In genomic region chr9:96378187-96378586, GRCh38 we compare ENCODE assay signal across 22 cellular contexts. TPM values are rescaled to one million over a fixed set of nuclear protein-coding genes. Genes with fewer than 3 reads are reported as not detected.
DNase-seq lines count a peak whose midpoint lies in the region; ATAC-seq, FAIRE-seq and TF ChIP-seq lines count a peak whose summit lies in the region.
"Had no signal": no experiment of that assay in that cellular context is flagged by ENCODE, and none has a peak within 500 bp of the region (broad histone marks: within the 10 kb centered on the region; RNA-seq: fewer than 3 reads in every experiment).

No MANE protein-coding gene starts in this region.

- FAIRE-seq in HepG2 (lab: Jason Lieb, UNC) = no peak

- H3K79me2 ChIP-seq in HepG2 (ENCODE audit: insufficient read depth, low read length) = peaks cover 79% of the 10 kb centered on the region

- CTCF ChIA-PET in HepG2 (lab: Yijun Ruan, JAX; ENCODE audit: low intra/inter-chr PET ratio, low total read pairs) = no interaction called here

- intact Hi-C loops in HepG2 (cut with micrococcal nuclease; ENCODE audit: unreplicated experiment) = no loop called here
- intact Hi-C loops in right lobe of liver (cut with DNase I) = no loop called here
- intact Hi-C loops in ascending aorta (cut with DNase I) = no loop called here

- H2BK120ac ChIP-seq in mesenchymal stem cell (ENCODE audit: low read depth, low read length) = no peak overlapping the region

- H3K79me1 ChIP-seq in mesenchymal stem cell (replicated peaks; ENCODE audit: low read length, poor library complexity, severe bottlenecking) = peaks cover 15% of the 10 kb centered on the region

- H4K91ac ChIP-seq in mesenchymal stem cell (ENCODE audit: low read length) = no peak overlapping the region

- peaks cover 37% of the 10 kb centered on the region for H4K20me1 ChIP-seq in HepG2 (ENCODE audit: insufficient read depth, low read length)

- H3K9ac ChIP-seq in HepG2 (ENCODE audit: insufficient read depth, low read depth, low read length) (no peak overlapping the region), mesenchymal stem cell (ENCODE audit: low read length) (no peak overlapping the region)

- no peak overlapping the region for H3K23ac ChIP-seq in mesenchymal stem cell (ENCODE audit: low read length in 2 of 2)

- peaks cover 65% of the 10 kb centered on the region for H3K4me1 ChIP-seq in HepG2 (ENCODE audit: insufficient read depth, low read length)
- H3K4me1 ChIP-seq in right lobe of liver = peaks cover 0 to 20% (median 2%) of the 10 kb centered on the region in 4 donors
- H3K4me1 ChIP-seq in ascending aorta = peaks cover 0 to 17% of the 10 kb centered on the region in 2 donors
- peaks cover 20% of the 10 kb centered on the region for H3K4me1 ChIP-seq in mesenchymal stem cell (ENCODE audit: control insufficient read depth, insufficient read depth, low read depth, low read length)

- no peak overlapping the region for H3K4ac ChIP-seq in mesenchymal stem cell (ENCODE audit: low read depth in 1 of 2, low read length in 2 of 2)

- no peaks in the 10 kb centered on the region for H3K9me3 ChIP-seq in HepG2 (ENCODE audit: low read length)
- no peaks in the 10 kb centered on the region for H3K9me3 ChIP-seq in right lobe of liver
- no peaks in the 10 kb centered on the region for H3K9me3 ChIP-seq in ascending aorta
- H3K9me3 ChIP-seq in mesenchymal stem cell (ENCODE audit: control insufficient read depth, low read length) = no peaks in the 10 kb centered on the region
- H3K9me3 ChIP-seq: Caco-2, HAP-1 had no signal

- no peak overlapping the region for H3K4me3 ChIP-seq in HepG2 (replicated peaks in 1 of 3; ENCODE audit: insufficient read depth in 1 of 3, low read depth in 2 of 3, low read length in 3 of 3)
- H3K4me3 ChIP-seq in right lobe of liver = no peak overlapping the region
- no peak overlapping the region for H3K4me3 ChIP-seq in ascending aorta
- no peak overlapping the region for H3K4me3 ChIP-seq in mesenchymal stem cell (ENCODE audit: insufficient read depth in 1 of 2, low read depth in 1 of 2, low read length in 2 of 2)
- H3K4me3 ChIP-seq: HAP-1 had no signal

- TF ChIP-seq EP300 in HepG2 (IDR thresholded peaks at IDR 0.05; ENCODE audit: low read depth in 2 of 2, low read length in 2 of 2) = no peak
- no peak for TF ChIP-seq EP300 in HepG2 (CRISPR knock-in tag; IDR thresholded peaks at IDR 0.05; ENCODE audit: borderline replicate concordance)

- H2BK5ac ChIP-seq in mesenchymal stem cell (ENCODE audit: low read depth, low read length, poor library complexity, severe bottlenecking) = no peak overlapping the region

- in situ Hi-C loops in HepG2 (cut with HindIII; ENCODE audit: extremely low pct_ligation_motif_present, low pct_unique_long_range_greater_than_20kb) = no loop called here

- no peak for TF ChIP-seq RAD21 in HepG2 (CRISPR knock-in tag; IDR thresholded peaks at IDR 0.05)

- ATAC-seq in HepG2 = no peak
- ATAC-seq in right lobe of liver = no peak
- ATAC-seq in GM21717 (IDR thresholded peaks at IDR 0.05; ENCODE audit: unreplicated experiment) = no peak
- ATAC-seq: CD8-positive, alpha-beta T cell had no signal

- no peak overlapping the region for H2BK15ac ChIP-seq in mesenchymal stem cell (ENCODE audit: low read depth, poor library complexity, severe bottlenecking)

- 50% methylated on average over 3 of the region's 3 CpGs for WGBS in HepG2 (ENCODE audit: low lambda C conversion rate)
- 65% methylated on average over 2 of the region's 3 CpGs for WGBS in right lobe of liver (ENCODE audit: insufficient coverage, low coverage, low lambda C conversion rate, missing lambda C conversion rate)
- 90% methylated on average over 3 of the region's 3 CpGs for WGBS in mesenchymal stem cell

- H3K14ac ChIP-seq in mesenchymal stem cell (ENCODE audit: low read length in 2 of 2) = no peak overlapping the region

- no peak overlapping the region for H2AK5ac ChIP-seq in mesenchymal stem cell (ENCODE audit: low read length, severe bottlenecking)

- H2BK12ac ChIP-seq in mesenchymal stem cell (ENCODE audit: low read length in 2 of 2) = no peak overlapping the region

- no peak overlapping the region for H4K8ac ChIP-seq in mesenchymal stem cell (ENCODE audit: low read length)

- H3K36me3 ChIP-seq in HepG2 (replicated peaks in 1 of 2; ENCODE audit: control insufficient read depth in 1 of 2, insufficient read depth in 2 of 2, low read length in 2 of 2) (peaks cover 5 to 20% of the 10 kb centered on the region in 2 experiments), right lobe of liver (no peaks in the 10 kb centered on the region), ascending aorta (no peaks in the 10 kb centered on the region), mesenchymal stem cell (ENCODE audit: control insufficient read depth in 1 of 2, insufficient read depth in 2 of 2, low read depth in 1 of 2, low read length in 2 of 2) (peaks cover 14 to 17% of the 10 kb centered on the region in 2 experiments)
- H3K36me3 ChIP-seq: HAP-1 had no signal

- no peak for TF ChIP-seq POLR2A in HepG2 (IDR thresholded peaks at IDR 0.05; ENCODE audit: insufficient read depth in 1 of 2, low read depth in 2 of 2, low read length in 2 of 2)
- no peak for TF ChIP-seq POLR2A in right lobe of liver (IDR thresholded peaks at IDR 0.05)

- no peaks in the 10 kb centered on the region; a peak in 1 of 5 replicates for H3K27me3 ChIP-seq in HepG2 (ENCODE audit: control insufficient read depth in 1 of 2, insufficient read depth in 2 of 2, low read length in 2 of 2)
- no peaks in the 10 kb centered on the region for H3K27me3 ChIP-seq in right lobe of liver
- H3K27me3 ChIP-seq in ascending aorta = no peaks in the 10 kb centered on the region
- H3K27me3 ChIP-seq in mesenchymal stem cell (ENCODE audit: control insufficient read depth in 1 of 2, insufficient read depth in 1 of 2, low read length in 2 of 2) = no peaks in the 10 kb centered on the region

- no peak overlapping the region for H3K18ac ChIP-seq in mesenchymal stem cell (ENCODE audit: low read depth in 1 of 2, low read length in 2 of 2)

- POLR2A ChIA-PET in HepG2 (lab: Yijun Ruan, JAX) = interaction anchor here (1.4 to 1.9 kb wide), 7 partner anchors 9 to 72 kb away, joined by 3 to 15 read pairs (median 6); partner anchors contain the start of gene HABP4

- DNase-seq in HepG2 (ENCODE audit: low spot score) = no peak
- DNase-seq in right lobe of liver = no peak
- no peak for DNase-seq in ascending aorta (ENCODE audit: low spot score in 2 of 2)
- no peak for DNase-seq in mesenchymal stem cell
- DNase-seq in activated CD4-positive, CD25-positive, alpha-beta regulatory T cell treated with anti-CD3 and anti-CD28 coated beads, Interleukin-2, amount 50 U/mL, for 72 hours = no peak
- no peak for DNase-seq in NCI-H2227 (lab: John Stamatoyannopoulos, UW; ENCODE audit: unreplicated experiment)
- DNase-seq: CD8-positive, alpha-beta T cell; GF-D8; GOT3; Karpas-422; NCI-H1092; NCI-H1417 treated with DMSO at 0.1 percent for 48 hours; NCI-H1694 treated with DMSO at 0.1 percent for 48 hours; NCI-H2081; NCI-H226; NCI-H510A; NCI-H69 had no signal

- H2AFZ ChIP-seq in HepG2 (ENCODE audit: low read length) (no peak overlapping the region), mesenchymal stem cell (ENCODE audit: low read depth, low read length) (no peak overlapping the region)

- TF ChIP-seq CTCF in HepG2 (CRISPR knock-in tag; IDR thresholded peaks at IDR 0.05) (no peak), right lobe of liver (IDR thresholded peaks at IDR 0.05) (no peak), ascending aorta (IDR thresholded peaks at IDR 0.05) (no peak)

- peak overlapping the region; percentile 62 for H3K4me2 ChIP-seq in HepG2 (ENCODE audit: low read depth, low read length)
- no peak overlapping the region for H3K4me2 ChIP-seq in mesenchymal stem cell (ENCODE audit: low read length, poor library complexity, severe bottlenecking)

- H3K27ac ChIP-seq in HepG2 (ENCODE audit: extremely low read length, insufficient read depth, low read length) = peak overlapping the region; percentile 51
- H3K27ac ChIP-seq in right lobe of liver = no peak overlapping the region
- peak overlapping the region; percentile 33 to 48 for H3K27ac ChIP-seq in ascending aorta
- H3K27ac ChIP-seq in mesenchymal stem cell (ENCODE audit: low read length, poor library complexity, severe bottlenecking) = peak overlapping the region; percentile 54
- H3K27ac ChIP-seq: C4-2B, HL-60 had no signal

- no TSS peak for BruUV-seq in HepG2 (replicated peaks; lab: Mats Ljungman, UMichigan)

RNA-seq across cellular contexts. Expression of gene SLC35D2, which starts 5.3 kb away (rescaled TPM):
- 59.6 and 96.2 TPM in 2 replicates for total RNA-seq in HepG2 (2016; rRNA removed; fragmentation: Illumina TruSeq; extraction: Trizol)
- total RNA-seq in HepG2 (2016; cell fraction: cytosol; rRNA removed; fragmentation: Illumina TruSeq; extraction: Trizol; ENCODE audit: low read depth) = 187 and 190 TPM in 2 replicates
- total RNA-seq in HepG2 (2016; cell fraction: insoluble cytoplasmic fraction; rRNA removed; fragmentation: Illumina TruSeq; extraction: Trizol) = 58.0 and 98.8 TPM in 2 replicates
- 218 and 226 TPM in 2 replicates for total RNA-seq in HepG2 (2016; cell fraction: membrane; rRNA removed; fragmentation: Illumina TruSeq; extraction: Trizol)
- 63.3 and 75.6 TPM in 2 replicates for total RNA-seq in HepG2 (2016; cell fraction: nucleus; rRNA removed; fragmentation: Illumina TruSeq; extraction: Trizol)
- 97.4 and 103 TPM in 2 replicates for polyA plus RNA-seq in HepG2 (2011; rRNA removed)
- polyA plus RNA-seq in HepG2 (2011; cell fraction: cytosol; rRNA removed) = 70.4 and 119 TPM in 2 replicates
- polyA plus RNA-seq in HepG2 (2011; cell fraction: nucleus; rRNA removed) = 52.2 and 66.4 TPM in 2 replicates
- 137 and 167 TPM in 2 replicates for polyA plus RNA-seq in HepG2 (2012)
- 214 and 245 TPM in 2 replicates for polyA plus RNA-seq in HepG2 (2016; cell fraction: cytosol; fragmentation: Illumina TruSeq; extraction: Trizol; ENCODE audit: low read depth)
- 71.1 and 77.0 TPM in 2 replicates for polyA plus RNA-seq in HepG2 (2016; cell fraction: insoluble cytoplasmic fraction; fragmentation: Illumina TruSeq; extraction: Trizol; ENCODE audit: low read depth)
- polyA plus RNA-seq in HepG2 (2016; cell fraction: membrane; fragmentation: Illumina TruSeq; extraction: Trizol; ENCODE audit: low read depth) = 233 and 237 TPM in 2 replicates
- 115 and 125 TPM in 2 replicates for polyA plus RNA-seq in HepG2 (2016; cell fraction: nucleus; fragmentation: Illumina TruSeq; extraction: Trizol; ENCODE audit: insufficient read depth, low read depth)
- polyA minus RNA-seq in HepG2 (2011; rRNA and poly(A)+ RNA removed; ENCODE audit: low replicate concordance) = 5.1 and 25.0 TPM in 2 replicates
- polyA minus RNA-seq in HepG2 (2011; cell fraction: cytosol; rRNA and poly(A)+ RNA removed) = 50.7 and 55.5 TPM in 2 replicates
- polyA minus RNA-seq in HepG2 (2011; cell fraction: nucleus; rRNA and poly(A)+ RNA removed) = 68.4 and 80.7 TPM in 2 replicates
- 10 to 100 TPM; 28.9 to 48.1 (median 34.3) TPM for total RNA-seq in right lobe of liver
- total RNA-seq in ascending aorta = 11.9 TPM
- polyA plus RNA-seq in mesenchymal stem cell (2013, experiment 1 of 2) = 36.4 TPM
- polyA plus RNA-seq in mesenchymal stem cell (2013, experiment 2 of 2) = 37.6 TPM

RNA-seq across cellular contexts. Expression of gene ZNF367, which starts 40.0 kb away (rescaled TPM):
- total RNA-seq in HepG2 (2016; rRNA removed; fragmentation: Illumina TruSeq; extraction: Trizol) (7.7 and 8.1 TPM in 2 replicates), right lobe of liver (1 to 10 TPM in 5 of 6 experiments, under 1 TPM in 1; 0.73 to 9.2 (median 2.6) TPM), ascending aorta (3.9 TPM)
- 1.2 TPM in 2 replicates for total RNA-seq in HepG2 (2016; cell fraction: cytosol; rRNA removed; fragmentation: Illumina TruSeq; extraction: Trizol; ENCODE audit: low read depth)
- total RNA-seq in HepG2 (2016; cell fraction: insoluble cytoplasmic fraction; rRNA removed; fragmentation: Illumina TruSeq; extraction: Trizol) = 8.0 and 8.1 TPM in 2 replicates
- total RNA-seq in HepG2 (2016; cell fraction: membrane; rRNA removed; fragmentation: Illumina TruSeq; extraction: Trizol) = 3.0 and 4.0 TPM in 2 replicates
- total RNA-seq in HepG2 (2016; cell fraction: nucleus; rRNA removed; fragmentation: Illumina TruSeq; extraction: Trizol) = 10.3 and 11.5 TPM in 2 replicates
- 1.8 and 2.9 TPM in 2 replicates for polyA plus RNA-seq in HepG2 (2011; rRNA removed)
- 1.1 TPM in 2 replicates for polyA plus RNA-seq in HepG2 (2011; cell fraction: cytosol; rRNA removed)
- polyA plus RNA-seq in HepG2 (2011; cell fraction: nucleus; rRNA removed) = 2.0 and 3.3 TPM in 2 replicates
- polyA plus RNA-seq in HepG2 (2012) = 2.5 and 4.6 TPM in 2 replicates
- polyA plus RNA-seq in HepG2 (2016; cell fraction: cytosol; fragmentation: Illumina TruSeq; extraction: Trizol; ENCODE audit: low read depth) = 0.44 and 0.57 TPM in 2 replicates
- polyA plus RNA-seq in HepG2 (2016; cell fraction: insoluble cytoplasmic fraction; fragmentation: Illumina TruSeq; extraction: Trizol; ENCODE audit: low read depth) = 7.1 and 7.8 TPM in 2 replicates
- 1.4 and 1.7 TPM in 2 replicates for polyA plus RNA-seq in HepG2 (2016; cell fraction: membrane; fragmentation: Illumina TruSeq; extraction: Trizol; ENCODE audit: low read depth)
- polyA plus RNA-seq in HepG2 (2016; cell fraction: nucleus; fragmentation: Illumina TruSeq; extraction: Trizol; ENCODE audit: insufficient read depth, low read depth) = 19.1 and 20.1 TPM in 2 replicates
- 2.3 and 10.9 TPM in 2 replicates for polyA minus RNA-seq in HepG2 (2011; rRNA and poly(A)+ RNA removed; ENCODE audit: low replicate concordance)
- 1.8 and 2.5 TPM in 2 replicates for polyA minus RNA-seq in HepG2 (2011; cell fraction: cytosol; rRNA and poly(A)+ RNA removed)
- 3.4 and 5.7 TPM in 2 replicates for polyA minus RNA-seq in HepG2 (2011; cell fraction: nucleus; rRNA and poly(A)+ RNA removed)
- 0.66 TPM for polyA plus RNA-seq in mesenchymal stem cell (2013, experiment 1 of 2)
- 0.62 TPM for polyA plus RNA-seq in mesenchymal stem cell (2013, experiment 2 of 2)

Comparison
In these comparisons a context has a peak if more than half of its experiments do, and no peak if none do; other contexts are left out.
1. H3K27ac ChIP-seq: peak in HepG2 (single experiment), ascending aorta (2 of 2) and mesenchymal stem cell (single experiment); none in right lobe of liver (0 of 3).